ENCODE assay signal across 14 cellular contexts in genomic region chr4:140837742-140838141, GRCh38.
"Had no signal": no experiment of that assay in that cellular context is flagged by ENCODE, and none has a peak within 500 bp of the region (broad histone marks: within the 10 kb centered on the region; RNA-seq: fewer than 3 reads in every experiment).

No MANE protein-coding gene starts in this region.

- ATAC-seq: activated naive CD8-positive, alpha-beta T cell treated with anti-CD3 and anti-CD28 coated beads, Interleukin-2, amount 50 U/mL, for 24 hours; gastrocnemius medialis; left ventricle myocardium superior had no signal

- H3K9me3 ChIP-seq: ascending aorta, gastrocnemius medialis, ovary, thoracic aorta had no signal

- FAIRE-seq: bronchial epithelial cell had no signal

- DNase-seq: activated CD4-positive, alpha-beta T cell treated with anti-CD3 and anti-CD28 coated beads for 48 hours; activated naive CD4-positive, alpha-beta T cell treated with Interleukin-2 at 50 U/mL for 16 hours; activated naive CD8-positive, alpha-beta T cell treated with anti-CD3 and anti-CD28 coated beads, Interleukin-2, amount 50 U/mL, for 24 hours; dorsolateral prefrontal cortex; gastrocnemius medialis; left ventricle myocardium superior; ovary; stimulated activated CD4-positive, alpha-beta T cell treated with anti-CD3 and anti-CD28 coated beads, Interleukin-4, amount 100 ng/mL, for 24 hours; stomach; WERI-Rb-1 had no signal

- H3K27me3 ChIP-seq: ascending aorta, dorsolateral prefrontal cortex, gastrocnemius medialis, hepatocyte, ovary, stomach had no signal

- H3K27ac ChIP-seq: ascending aorta, dorsolateral prefrontal cortex, gastrocnemius medialis, hepatocyte, ovary, stomach, thoracic aorta, WERI-Rb-1 had no signal

- H3K4me1 ChIP-seq: ascending aorta, gastrocnemius medialis had no signal

- H3K36me3 ChIP-seq: ascending aorta, gastrocnemius medialis, ovary, stomach, thoracic aorta, WERI-Rb-1 had no signal

- H3K4me3 ChIP-seq: ascending aorta, dorsolateral prefrontal cortex, gastrocnemius medialis, hepatocyte, ovary, stomach, thoracic aorta had no signal
